In genomic region chr2:172137109-172137508, GRCh38 we compare ENCODE assay signal across 23 cellular contexts. TPM values are rescaled to one million over a fixed set of nuclear protein-coding genes. Genes with fewer than 3 reads are reported as not detected.
"Had no signal": no experiment of that assay in that cellular context is flagged by ENCODE, and none has a peak within 500 bp of the region (broad histone marks: within the 10 kb centered on the region; RNA-seq: fewer than 3 reads in every experiment).

No MANE protein-coding gene starts in this region.

- ATAC-seq: Right ventricle myocardium inferior, SK-N-SH treated with all-trans-retinoic acid at 6 μM for 48 hours had no signal

- H3K27ac ChIP-seq: HL-60, SJCRH30 had no signal

- H3K9me3 ChIP-seq: SJCRH30 had no signal

- H3K27ac Mint-ChIP-seq: T-helper 1 cell treated with Interleukin-12 subunit alpha and Interleukin-12 subunit beta and Interleukin-4 antibody, amounts not matched to agents 30 μg/mL and 1 μg/mL, for 36 hours had no signal

- H3K4me1 ChIP-seq: SJCRH30 had no signal

- H3K4me3 ChIP-seq: SJCRH30 had no signal

- H3K4me3 Mint-ChIP-seq: T-helper 1 cell treated with Interleukin-12 subunit alpha and Interleukin-12 subunit beta and Interleukin-4 antibody, amounts not matched to agents 30 μg/mL and 1 μg/mL, for 36 hours had no signal

- DNase-seq: Karpas-422, KG1, MV-4-11, NCI-H1048, NCI-H1105, NCI-H1417, NCI-H1436 treated with DMSO at 0.1 percent for 48 hours, NCI-H1694, NCI-H187 treated with DMSO at 0.1 percent for 48 hours, NCI-H2029 treated with DMSO at 0.1 percent for 48 hours, NCI-H2171 treated with DMSO at 0.1 percent for 48 hours, NCI-H524 treated with DMSO at 0.1 percent for 48 hours, NCI-H69, NCI-H774, RPMI8226, SHP77 treated with DMSO at 0.1 percent for 48 hours, SJCRH30 had no signal

- FAIRE-seq: HTR-8/SVneo, RCC 7860 had no signal

- H3K27me3 ChIP-seq: SJCRH30 had no signal

- H3K36me3 ChIP-seq: SJCRH30 had no signal

RNA-seq across cellular contexts. Expression of gene DLX2, which starts 34.4 kb away (rescaled TPM):
- total RNA-seq: Right ventricle myocardium inferior had no signal

RNA-seq across cellular contexts. Expression of gene DLX1, which starts 51.8 kb away (rescaled TPM):
- total RNA-seq: Right ventricle myocardium inferior had no signal
